11 cellular contexts compared by ENCODE assay signal in genomic region chr11:66048525-66049313, GRCh38. TPM values are rescaled to one million over a fixed set of nuclear protein-coding genes. Genes with fewer than 3 reads are reported as not detected.
DNase-seq lines count a peak whose midpoint lies in the region; ATAC-seq and TF ChIP-seq lines count a peak whose summit lies in the region.
"Had no signal": no experiment of that assay in that cellular context is flagged by ENCODE, and none has a peak within 500 bp of the region (broad histone marks: within the 10 kb centered on the region; RNA-seq: fewer than 3 reads in every experiment).

TSS of gene GAL3ST3 (minus strand) at chr11:66049161. CDS start at chr11:66045415, 3,746 bp downstream.

- H3K27ac ChIP-seq in heart left ventricle (peak within 1 kb of the TSS in 5 of 12 donors; percentile 17 to 66 (median 32)), angular gyrus (ENCODE audit: low read depth, low read length) (peak within 1 kb of the TSS; percentile 8), uterus (no peak within 1 kb of the TSS)
- H3K27ac ChIP-seq: GM23248 had no signal

- H3K9me3 ChIP-seq in heart left ventricle, result no peaks in the 10 kb centered on the region
- H3K9me3 ChIP-seq in uterus, result no peaks in the 10 kb centered on the region

- no peak for TF ChIP-seq CTCF in heart left ventricle (IDR thresholded peaks at IDR 0.05)
- no peak for TF ChIP-seq CTCF in uterus (IDR thresholded peaks at IDR 0.05)

- ATAC-seq in heart left ventricle (no peak), left cardiac atrium (no peak), HG02798 (IDR thresholded peaks at IDR 0.05; ENCODE audit: poor library complexity, unreplicated experiment) (no peak)

- DNase-seq in heart left ventricle (no peak), left cardiac atrium (no peak), left kidney (ENCODE audit: low read depth, low spot score) (peak; percentile 88), uterus (no peak), NCI-H526 treated with DMSO at 0.1 percent for 48 hours (lab: John Stamatoyannopoulos, UW) (no peak), DMS 273 treated with DMSO at 0.1 percent for 48 hours (lab: John Stamatoyannopoulos, UW) (no peak)
- DNase-seq: activated CD8-positive, alpha-beta memory T cell treated with anti-CD3 and anti-CD28 coated beads, Interleukin-2, amount 50 U/mL, for 4 hours; CD4-positive, CD25-positive, alpha-beta regulatory T cell; GM23248 had no signal

- intact Hi-C loops in heart left ventricle (cut with DNase I), result no loop called here
- intact Hi-C loops in left cardiac atrium (cut with DNase I), result no loop called here
- intact Hi-C loops in uterus (cut with DNase I; ENCODE audit: low total_unique reads), result no loop called here

- WGBS in heart left ventricle, 4 donors, result 12 to 38% (median 17%) methylated on average over 11 to 40 of the region's 40 CpGs

- peak within 1 kb of the TSS in 9 of 12 donors; percentile 16 to 49 (median 29) for H3K4me3 ChIP-seq in heart left ventricle
- H3K4me3 ChIP-seq in uterus, result peak within 1 kb of the TSS; percentile 17
- H3K4me3 ChIP-seq: GM23248 had no signal

- H3K36me3 ChIP-seq in heart left ventricle (peaks cover 0 to 6% (median 2%) of the 10 kb centered on the region in 9 donors), uterus (no peaks in the 10 kb centered on the region)

- no peak for TF ChIP-seq POLR2A in heart left ventricle (IDR thresholded peaks at IDR 0.05)
- no peak for TF ChIP-seq POLR2A in uterus (IDR thresholded peaks at IDR 0.05)

- H3K27me3 ChIP-seq in heart left ventricle (peaks cover 0 to 20% (median 5%) of the 10 kb centered on the region in 9 donors), uterus (no peaks in the 10 kb centered on the region)

- H3K4me1 ChIP-seq in heart left ventricle (peaks cover 0 to 49% (median 21%) of the 10 kb centered on the region in 12 donors), uterus (peaks cover 0 to 14% of the 10 kb centered on the region in 2 donors)

RNA-seq across cellular contexts. Expression of gene GAL3ST3, which starts in this region (rescaled TPM):
- total RNA-seq in heart left ventricle, result 1 to 10 TPM in 8 of 9 donors, under 1 TPM in 1; 0.96 to 4.9 (median 2.4) TPM
- 1 to 10 TPM in 1 of 2 donors, under 1 TPM in 1; 0.08 to 1.1 TPM for polyA plus RNA-seq in heart left ventricle
- total RNA-seq in left cardiac atrium, result 1 to 10 TPM; 7.8 to 9.8 TPM
- 1 to 10 TPM in 2 of 4 donors, under 1 TPM in 1, not detected in 1; 0.26 to 2.1 (median 1.9) TPM for total RNA-seq in uterus
- total RNA-seq: CD4-positive, CD25-positive, alpha-beta regulatory T cell; GM23248 had no signal
- polyA plus RNA-seq: CD4-positive, CD25-positive, alpha-beta regulatory T cell; GM23248 had no signal
